8 cellular contexts compared by ENCODE assay signal in the genomic region with DNA sequence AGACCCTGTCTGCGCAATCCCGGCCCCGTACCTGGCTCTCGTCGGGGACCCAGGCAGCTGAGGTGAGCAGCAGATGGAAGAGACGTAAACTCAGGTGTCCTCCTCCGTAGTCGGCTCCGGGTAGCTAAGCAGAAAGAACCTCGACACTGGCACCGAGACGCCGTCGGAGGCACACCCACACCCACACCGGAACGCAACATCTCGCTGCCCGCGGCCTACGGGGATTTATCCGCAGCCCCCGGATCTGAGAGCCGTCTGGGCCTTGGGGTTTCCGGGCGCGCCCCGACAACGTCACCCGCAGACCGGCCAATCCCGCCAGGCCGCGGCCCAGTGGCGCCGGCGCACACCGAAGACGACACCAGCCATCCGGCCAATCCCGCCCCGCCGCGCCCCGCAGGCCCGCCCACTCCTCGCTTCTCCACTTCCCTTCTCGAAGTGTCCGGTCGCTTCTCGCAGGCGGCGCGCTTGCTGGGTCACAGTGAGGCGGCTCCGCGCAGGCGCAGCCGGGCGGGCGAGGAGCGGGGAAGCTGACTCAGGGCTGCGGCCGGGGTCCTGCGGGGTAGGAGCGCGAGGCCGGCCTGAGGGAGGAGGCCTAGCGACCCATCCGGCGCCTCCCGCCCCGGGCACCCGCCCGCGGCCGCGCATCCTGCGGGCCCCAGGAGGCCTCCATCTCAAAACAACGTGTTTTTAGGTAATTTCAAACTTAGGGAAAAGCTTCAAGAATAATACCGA. TPM values are rescaled to one million over a fixed set of nuclear protein-coding genes. Genes with fewer than 3 reads are reported as not detected.
DNase-seq lines count a peak whose midpoint lies in the region; ATAC-seq, FAIRE-seq and TF ChIP-seq lines count a peak whose summit lies in the region.

A gene with protein sequence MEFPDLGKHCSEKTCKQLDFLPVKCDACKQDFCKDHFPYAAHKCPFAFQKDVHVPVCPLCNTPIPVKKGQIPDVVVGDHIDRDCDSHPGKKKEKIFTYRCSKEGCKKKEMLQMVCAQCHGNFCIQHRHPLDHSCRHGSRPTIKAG (minus strand): TSS at position 264 of the 732 bp plus-strand sequence. CDS start 1,984 bp downstream, outside the sequence.

- H3K27ac ChIP-seq in HepG2 (ENCODE audit: extremely low read length, insufficient read depth, low read length) = peak within 1 kb of the TSS; percentile 92

- peak within 1 kb of the TSS; percentile 83 for H3K4me3 Mint-ChIP-seq in dendritic cell treated with granulocyte-macrophage colony-stimulating factor and Interleukin-4, amounts not matched to agents 40 ng/mL and 50 ng/mL, for 4 days

- TF ChIP-seq POLR2A in HepG2 (IDR thresholded peaks at IDR 0.05; ENCODE audit: insufficient read depth in 1 of 2, low read depth in 2 of 2, low read length in 2 of 2) = peak; percentile 66 to 75

- BruUV-seq in HepG2 (replicated peaks; lab: Mats Ljungman, UMichigan) = no TSS peak

- peak within 1 kb of the TSS; percentile 97 for H3K9ac ChIP-seq in HepG2 (ENCODE audit: insufficient read depth, low read depth, low read length)

- H3K36me3 ChIP-seq in HepG2 (replicated peaks in 1 of 2; ENCODE audit: control insufficient read depth in 1 of 2, insufficient read depth in 2 of 2, low read length in 2 of 2) = peaks cover 7 to 23% of the 10 kb centered on the region in 2 experiments

- CTCF ChIA-PET in HepG2 (lab: Yijun Ruan, JAX; ENCODE audit: low intra/inter-chr PET ratio, low total read pairs) = no interaction called here

- in situ Hi-C loops in HepG2 (cut with HindIII; ENCODE audit: extremely low pct_ligation_motif_present, low pct_unique_long_range_greater_than_20kb) = loop anchor here (5.0 kb wide), 1 partner anchor 73 kb away; a partner anchor contains a TSS

- TF ChIP-seq RAD21 in HepG2 (CRISPR knock-in tag; IDR thresholded peaks at IDR 0.05) = no peak; the same call in 1 of the 2 replicates

- intact Hi-C loops in dendritic cell treated with granulocyte-macrophage colony-stimulating factor and Interleukin-4, amounts not matched to agents 40 ng/mL and 50 ng/mL, for 4 days (cut with micrococcal nuclease) = loop anchor here (1.0 kb wide), 1 partner anchor 22 kb away; a partner anchor contains a TSS
- intact Hi-C loops in HepG2 (cut with micrococcal nuclease; ENCODE audit: unreplicated experiment) = no loop called here

- H3K4me3 ChIP-seq in HepG2 (replicated peaks in 1 of 3; ENCODE audit: insufficient read depth in 1 of 3, low read depth in 2 of 3, low read length in 3 of 3) = peak within 1 kb of the TSS; percentile 73 to 100 (median 97)

- TF ChIP-seq EP300 in HepG2 (IDR thresholded peaks at IDR 0.05; ENCODE audit: low read depth in 2 of 2, low read length in 2 of 2) (peak in 1 of 2 experiments; percentile 12; a peak in 1 of 4 replicates), HepG2 (CRISPR knock-in tag; IDR thresholded peaks at IDR 0.05; ENCODE audit: borderline replicate concordance) (no peak)

- TF ChIP-seq CTCF in HepG2 (CRISPR knock-in tag; IDR thresholded peaks at IDR 0.05) = no peak

- ATAC-seq in GM19397 (IDR thresholded peaks at IDR 0.05; ENCODE audit: unreplicated experiment) (peak; percentile 97), HG03565 (IDR thresholded peaks at IDR 0.05; ENCODE audit: unreplicated experiment) (peak; percentile 91), HepG2 (peak; percentile 71)

- no peaks in the 10 kb centered on the region for H3K9me3 ChIP-seq in HepG2 (ENCODE audit: low read length)

- H3K4me2 ChIP-seq in HepG2 (ENCODE audit: low read depth, low read length) = peak within 1 kb of the TSS; percentile 92

- DNase-seq in CD1c-positive myeloid dendritic cell (ENCODE audit: extremely low spot score) (peak; percentile 99), NCI-H774 (lab: John Stamatoyannopoulos, UW) (peak; percentile 94), HepG2 (ENCODE audit: low spot score) (peak; percentile 92)
- DNase-seq in activated CD4-positive, alpha-beta T cell treated with anti-CD3 and anti-CD28 coated beads, Interleukin-2, amount 50 U/mL, for 4 hours = peak; percentile 97 to 98
- DNase-seq in stimulated activated CD4-positive, alpha-beta T cell treated with anti-CD3 and anti-CD28 coated beads, Interleukin-2, amount 100 ng/mL, for 48 hours = peak; percentile 98 to 99

- H4K20me1 ChIP-seq in HepG2 (ENCODE audit: insufficient read depth, low read length) = no peaks in the 10 kb centered on the region

- no peak within 1 kb of the TSS for H2AFZ ChIP-seq in HepG2 (ENCODE audit: low read length)

- WGBS in HepG2 (ENCODE audit: low lambda C conversion rate) = 2% methylated on average over 19 of the region's 80 CpGs

- H3K9me3 Mint-ChIP-seq in dendritic cell treated with granulocyte-macrophage colony-stimulating factor and Interleukin-4, amounts not matched to agents 40 ng/mL and 50 ng/mL, for 4 days = no peaks in the 10 kb centered on the region

- H3K27me3 Mint-ChIP-seq in dendritic cell treated with granulocyte-macrophage colony-stimulating factor and Interleukin-4, amounts not matched to agents 40 ng/mL and 50 ng/mL, for 4 days = no peaks in the 10 kb centered on the region

- H3K36me3 Mint-ChIP-seq in dendritic cell treated with granulocyte-macrophage colony-stimulating factor and Interleukin-4, amounts not matched to agents 40 ng/mL and 50 ng/mL, for 4 days (ENCODE audit: low read depth) = peaks cover 79% of the 10 kb centered on the region

- H3K79me2 ChIP-seq in HepG2 (ENCODE audit: insufficient read depth, low read length) = peaks cover 44% of the 10 kb centered on the region

- POLR2A ChIA-PET in HepG2 (lab: Yijun Ruan, JAX) = interaction anchor here (0.6 to 2.5 kb wide), 12 partner anchors 9 to 184 kb away, joined by 3 to 27 read pairs (median 3); a partner anchor contains a TSS

- H3K4me1 Mint-ChIP-seq in dendritic cell treated with granulocyte-macrophage colony-stimulating factor and Interleukin-4, amounts not matched to agents 40 ng/mL and 50 ng/mL, for 4 days (ENCODE audit: low read depth) = peaks cover 33% of the 10 kb centered on the region

- peaks cover 44% of the 10 kb centered on the region for H3K4me1 ChIP-seq in HepG2 (ENCODE audit: insufficient read depth, low read length)

- H3K27me3 ChIP-seq in HepG2 (ENCODE audit: control insufficient read depth in 1 of 2, insufficient read depth in 2 of 2, low read length in 2 of 2) = no peaks in the 10 kb centered on the region; a peak in 1 of 5 replicates

- peak within 1 kb of the TSS; percentile 96 for H3K27ac Mint-ChIP-seq in dendritic cell treated with granulocyte-macrophage colony-stimulating factor and Interleukin-4, amounts not matched to agents 40 ng/mL and 50 ng/mL, for 4 days

- FAIRE-seq in HepG2 (lab: Jason Lieb, UNC) = no peak

TF ChIP-seq in HepG2, 621 proteins besides CTCF, POLR2A, EP300 and RAD21 (continues in another document):
- TF ChIP-seq THYN1 (CRISPR knock-in tag; IDR thresholded peaks at IDR 0.05; ENCODE audit: borderline replicate concordance, low read depth) (no peak), ZNF792 (CRISPR knock-in tag; IDR thresholded peaks at IDR 0.05) (0 out of 2 replicates have a peak, but pooled peaks have one; percentile 45), U2AF2 (IDR thresholded peaks at IDR 0.05; ENCODE audit: low read depth, low read length) (no peak), YY1 (IDR thresholded peaks at IDR 0.05; ENCODE audit: insufficient read depth, insufficient replicate concordance, low read depth, low read length) (peak; percentile 51), TCF7 (IDR thresholded peaks at IDR 0.05; ENCODE audit: low read depth) (no peak), ZFP1 (CRISPR knock-in tag; IDR thresholded peaks at IDR 0.05) (no peak), ZNF224 (CRISPR knock-in tag; IDR thresholded peaks at IDR 0.05) (no peak), ZNF501 (CRISPR knock-in tag; IDR thresholded peaks at IDR 0.05) (peak; percentile 57; the same call in 1 of the 2 replicates)
- TF ChIP-seq, protein P1, sequence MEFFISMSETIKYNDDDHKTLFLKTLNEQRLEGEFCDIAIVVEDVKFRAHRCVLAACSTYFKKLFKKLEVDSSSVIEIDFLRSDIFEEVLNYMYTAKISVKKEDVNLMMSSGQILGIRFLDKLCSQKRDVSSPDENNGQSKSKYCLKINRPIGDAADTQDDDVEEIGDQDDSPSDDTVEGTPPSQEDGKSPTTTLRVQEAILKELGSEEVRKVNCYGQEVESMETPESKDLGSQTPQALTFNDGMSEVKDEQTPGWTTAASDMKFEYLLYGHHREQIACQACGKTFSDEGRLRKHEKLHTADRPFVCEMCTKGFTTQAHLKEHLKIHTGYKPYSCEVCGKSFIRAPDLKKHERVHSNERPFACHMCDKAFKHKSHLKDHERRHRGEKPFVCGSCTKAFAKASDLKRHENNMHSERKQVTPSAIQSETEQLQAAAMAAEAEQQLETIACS (CRISPR knock-in tag; IDR thresholded peaks at IDR 0.05) = 0 out of 2 replicates have a peak, but pooled peaks have one; percentile 45

RNA-seq across cellular contexts. Expression of the gene that starts here (rescaled TPM):
- total RNA-seq in HepG2 (2016; rRNA removed; fragmentation: Illumina TruSeq; extraction: Trizol) = 140 and 171 TPM in 2 replicates
- total RNA-seq in HepG2 (2016; cell fraction: cytosol; rRNA removed; fragmentation: Illumina TruSeq; extraction: Trizol; ENCODE audit: low read depth) = 81.0 and 93.7 TPM in 2 replicates
- total RNA-seq in HepG2 (2016; cell fraction: insoluble cytoplasmic fraction; rRNA removed; fragmentation: Illumina TruSeq; extraction: Trizol) = 144 and 177 TPM in 2 replicates
- 105 and 123 TPM in 2 replicates for total RNA-seq in HepG2 (2016; cell fraction: membrane; rRNA removed; fragmentation: Illumina TruSeq; extraction: Trizol)
- total RNA-seq in HepG2 (2016; cell fraction: nucleus; rRNA removed; fragmentation: Illumina TruSeq; extraction: Trizol) = 76.5 and 85.9 TPM in 2 replicates
- polyA plus RNA-seq in HepG2 (2011; rRNA removed) = 153 and 155 TPM in 2 replicates
- 116 and 139 TPM in 2 replicates for polyA plus RNA-seq in HepG2 (2011; cell fraction: cytosol; rRNA removed)
- 105 and 133 TPM in 2 replicates for polyA plus RNA-seq in HepG2 (2011; cell fraction: nucleus; rRNA removed)
- polyA plus RNA-seq in HepG2 (2012) = 91.5 and 117 TPM in 2 replicates
- polyA plus RNA-seq in HepG2 (2016; cell fraction: cytosol; fragmentation: Illumina TruSeq; extraction: Trizol; ENCODE audit: low read depth) = 71.0 and 75.6 TPM in 2 replicates
- 158 and 167 TPM in 2 replicates for polyA plus RNA-seq in HepG2 (2016; cell fraction: insoluble cytoplasmic fraction; fragmentation: Illumina TruSeq; extraction: Trizol; ENCODE audit: low read depth)
- 89.5 and 100 TPM in 2 replicates for polyA plus RNA-seq in HepG2 (2016; cell fraction: membrane; fragmentation: Illumina TruSeq; extraction: Trizol; ENCODE audit: low read depth)
- polyA plus RNA-seq in HepG2 (2016; cell fraction: nucleus; fragmentation: Illumina TruSeq; extraction: Trizol; ENCODE audit: insufficient read depth, low read depth) = 146 and 157 TPM in 2 replicates
- polyA minus RNA-seq in HepG2 (2011; rRNA and poly(A)+ RNA removed; ENCODE audit: low replicate concordance) = 24.9 and 155 TPM in 2 replicates
- 40.2 and 55.3 TPM in 2 replicates for polyA minus RNA-seq in HepG2 (2011; cell fraction: cytosol; rRNA and poly(A)+ RNA removed)
- polyA minus RNA-seq in HepG2 (2011; cell fraction: nucleus; rRNA and poly(A)+ RNA removed) = 50.2 and 66.8 TPM in 2 replicates

Comparison
In these comparisons a context has a peak if more than half of its experiments do, and no peak if none do; other contexts are left out.
1. Peak in every context shown above with its lines: DNase-seq, ATAC-seq, H3K4me3 ChIP-seq and H3K27ac ChIP-seq.